Comparison of ENCODE assay signal across 1 cellular context in the genomic region with DNA sequence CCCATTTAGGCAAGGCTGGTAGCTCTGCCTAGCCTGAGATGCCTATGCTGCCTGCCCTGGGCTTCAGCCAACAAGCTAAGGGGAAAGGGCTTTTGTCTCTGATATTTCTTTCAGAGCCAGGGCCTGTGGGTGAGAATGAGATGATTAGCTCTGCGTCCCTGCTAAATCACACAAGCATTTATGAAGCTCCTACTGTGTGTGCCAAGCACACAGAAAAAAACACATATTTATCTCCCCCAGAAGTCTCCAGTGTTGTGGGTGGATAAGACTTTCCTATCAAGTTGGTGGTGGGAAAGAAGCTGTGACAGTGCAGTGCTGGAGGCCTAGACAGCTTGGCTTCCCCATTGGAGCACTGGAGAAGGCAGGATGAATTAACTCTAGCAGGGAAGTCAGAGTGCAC.
TF ChIP-seq lines count a peak whose summit lies in the region.

No MANE protein-coding gene starts in this region.

TF ChIP-seq in liver, 16 proteins besides CTCF, POLR2A, EP300 and RAD21 (continued from another document):
- no peak for TF ChIP-seq EGR1 (IDR thresholded peaks at IDR 0.05; ENCODE audit: low read depth in 2 of 2)
- no peak for TF ChIP-seq RXRA (IDR thresholded peaks at IDR 0.05)
- no peak for TF ChIP-seq TAF1 (conservative IDR thresholded peaks at IDR 0.05)
- TF ChIP-seq FOXA1 (IDR thresholded peaks at IDR 0.05): no peak
- no peak for TF ChIP-seq HNF4G (IDR thresholded peaks at IDR 0.05)
- TF ChIP-seq, protein P1, sequence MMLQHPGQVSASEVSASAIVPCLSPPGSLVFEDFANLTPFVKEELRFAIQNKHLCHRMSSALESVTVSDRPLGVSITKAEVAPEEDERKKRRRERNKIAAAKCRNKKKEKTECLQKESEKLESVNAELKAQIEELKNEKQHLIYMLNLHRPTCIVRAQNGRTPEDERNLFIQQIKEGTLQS (IDR thresholded peaks at IDR 0.05): no peak
- TF ChIP-seq GABPA (IDR thresholded peaks at IDR 0.05 in 1 of 2, conservative IDR thresholded peaks at IDR 0.05 in 1 of 2): no peak
- no peak for TF ChIP-seq YY1 (IDR thresholded peaks at IDR 0.05)
